8 cellular contexts compared by ENCODE assay signal in the genomic region with DNA sequence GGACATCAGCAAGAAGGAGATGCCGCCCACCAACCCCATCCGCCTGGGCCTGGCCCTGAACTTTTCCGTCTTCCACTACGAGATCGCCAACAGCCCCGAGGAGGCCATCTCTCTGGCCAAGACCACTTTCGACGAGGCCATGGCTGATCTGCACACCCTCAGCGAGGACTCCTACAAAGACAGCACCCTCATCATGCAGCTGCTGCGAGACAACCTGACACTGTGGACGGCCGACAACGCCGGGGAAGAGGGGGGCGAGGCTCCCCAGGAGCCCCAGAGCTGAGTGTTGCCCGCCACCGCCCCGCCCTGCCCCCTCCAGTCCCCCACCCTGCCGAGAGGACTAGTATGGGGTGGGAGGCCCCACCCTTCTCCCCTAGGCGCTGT. TPM values are rescaled to one million over a fixed set of nuclear protein-coding genes. Genes with fewer than 3 reads are reported as not detected.
DNase-seq lines count a peak whose midpoint lies in the region; ATAC-seq and TF ChIP-seq lines count a peak whose summit lies in the region.

No MANE protein-coding gene starts in this region.

- ATAC-seq in natural killer cell: no peak

- H3K9ac ChIP-seq in mammary epithelial cell (ENCODE audit: insufficient read depth, low read length): peak overlapping the region; percentile 99

- peak overlapping the region; percentile 98 for H3K27ac ChIP-seq in mammary epithelial cell (ENCODE audit: insufficient read depth, low read depth, low read length)

- DNase-seq in AG09309 (ENCODE audit: low read depth) (no peak), HFFc6 (no peak), mammary epithelial cell (no peak), natural killer cell (no peak), DMS153 treated with DMSO at 0.1 percent for 48 hours (lab: John Stamatoyannopoulos, UW; ENCODE audit: unreplicated experiment) (no peak), NOMO-1 treated with DMSO at 0.1 percent for 48 hours (lab: John Stamatoyannopoulos, UW; ENCODE audit: unreplicated experiment) (no peak), HAP-1 (ENCODE audit: low spot score in 2 of 2) (no peak), medulla oblongata (ENCODE audit: extremely low spot score) (no peak)

- H3K9me3 ChIP-seq in mammary epithelial cell (replicated peaks; ENCODE audit: insufficient read depth, low read length) (no peaks in the 10 kb centered on the region), HAP-1 (no peaks in the 10 kb centered on the region)

- H3K9me3 Mint-ChIP-seq in HFFc6: no peaks in the 10 kb centered on the region
- no peaks in the 10 kb centered on the region for H3K9me3 Mint-ChIP-seq in natural killer cell

- BruUV-seq in mammary epithelial cell (replicated peaks; lab: Mats Ljungman, UMichigan): no TSS peak

- H3K4me1 ChIP-seq in mammary epithelial cell (ENCODE audit: insufficient read depth, low read length) (peaks cover 48% of the 10 kb centered on the region), HAP-1 (peaks cover 10% of the 10 kb centered on the region)

- peak overlapping the region; percentile 12; the same call in 1 of the 2 replicates for H3K27ac Mint-ChIP-seq in HFFc6
- H3K27ac Mint-ChIP-seq in natural killer cell: no peak overlapping the region

- H3K27me3 Mint-ChIP-seq in HFFc6 (ENCODE audit: insufficient read depth): peaks cover 4% of the 10 kb centered on the region
- no peaks in the 10 kb centered on the region for H3K27me3 Mint-ChIP-seq in natural killer cell (ENCODE audit: low read depth in 2 of 2)

- TF ChIP-seq CTCF in AG09309 (IDR thresholded peaks at IDR 0.05; ENCODE audit: control insufficient read depth, insufficient read depth, low read depth, low read length, missing control alignments): no peak
- no peak for TF ChIP-seq CTCF in HFFc6 (IDR thresholded peaks at IDR 0.05)
- TF ChIP-seq CTCF in mammary epithelial cell (conservative IDR thresholded peaks at IDR 0.05 in 1 of 2, IDR thresholded peaks at IDR 0.05 in 1 of 2; ENCODE audit: extremely low read depth in 1 of 2, insufficient read depth in 1 of 2, low read depth in 1 of 2, low read length in 2 of 2): no peak
- no peak for TF ChIP-seq CTCF in natural killer cell (IDR thresholded peaks at IDR 0.05)

- dilution Hi-C loops in mammary epithelial cell (cut with HindIII; ENCODE audit: low sequenced_read_pairs): no loop called here

- H3K36me3 ChIP-seq in mammary epithelial cell (ENCODE audit: insufficient read depth, low read length) (peaks cover 4% of the 10 kb centered on the region), HAP-1 (replicated peaks) (no peaks in the 10 kb centered on the region)

- peaks cover 20% of the 10 kb centered on the region for H3K79me2 ChIP-seq in mammary epithelial cell (ENCODE audit: insufficient read depth, low read length)

- intact Hi-C loops in mammary epithelial cell (cut with micrococcal nuclease) (loop anchor here (2.0 to 5.0 kb wide), 3 partner anchors 15 to 166 kb away; a partner anchor contains a TSS), natural killer cell (cut with micrococcal nuclease) (loop anchor here (1.0 kb wide), 1 partner anchor 15 kb away; no protein-coding TSS in a partner anchor)

- H3K4me1 Mint-ChIP-seq in HFFc6 (ENCODE audit: low read depth) (peaks cover 38% of the 10 kb centered on the region), natural killer cell (peaks cover 8 to 18% of the 10 kb centered on the region in 2 donors)

- peak overlapping the region; percentile 74; the same call in 1 of the 2 replicates for H3K4me3 ChIP-seq in AG09309 (ENCODE audit: control insufficient read depth, low read depth, low read length)
- peak overlapping the region; percentile 53 to 99 (median 82) for H3K4me3 ChIP-seq in mammary epithelial cell (replicated peaks in 1 of 3; ENCODE audit: insufficient read depth in 1 of 3, low read depth in 2 of 3, low read length in 3 of 3)
- no peak overlapping the region for H3K4me3 ChIP-seq in HAP-1

- H3K4me2 ChIP-seq in mammary epithelial cell (ENCODE audit: insufficient read depth, low read depth, low read length): peak overlapping the region; percentile 66

- WGBS in mammary epithelial cell (ENCODE audit: low coverage, missing lambda C conversion rate): 0% methylated on average over 3 of the region's 20 CpGs

- peak overlapping the region; percentile 95 for H3K4me3 Mint-ChIP-seq in HFFc6
- peak overlapping the region; percentile 94 for H3K4me3 Mint-ChIP-seq in natural killer cell

- H3K27me3 ChIP-seq in mammary epithelial cell (ENCODE audit: insufficient read depth, low read length) (no peaks in the 10 kb centered on the region), HAP-1 (ENCODE audit: low read depth) (no peaks in the 10 kb centered on the region)

- CTCF ChIA-PET in mammary epithelial cell (lab: Charles Lee; ENCODE audit: low non-redundant PET): no interaction called here

- no peaks in the 10 kb centered on the region for H4K20me1 ChIP-seq in mammary epithelial cell (ENCODE audit: insufficient read depth, low read length)

- in situ Hi-C loops in mammary epithelial cell (cut with MboI; ENCODE audit: low sequenced_read_pairs in 2 of 2) (no loop called here), HAP-1 (cut with MboI; ENCODE audit: low sequenced_read_pairs) (no loop called here)

- H2AFZ ChIP-seq in mammary epithelial cell (ENCODE audit: low read depth, low read length): no peak overlapping the region

- H3K36me3 Mint-ChIP-seq in HFFc6 (ENCODE audit: low read depth) (no peaks in the 10 kb centered on the region), natural killer cell (no peaks in the 10 kb centered on the region)

RNA-seq across cellular contexts. Expression of a gene that starts 0.7 kb away (rescaled TPM):
- under 1 TPM in 4 of 6 experiments, not detected in 2; 0.11 to 0.28 (median 0.20) TPM for total RNA-seq in HFFc6 (2021; fragmentation: NEBNext Ultra II Directional; extraction: Animal tissue kit (Norgen Biotek cat#: 25700))
- total RNA-seq in mammary epithelial cell: 1,000 to 10,000 TPM; 1,135 to 2,555 TPM
- 2,641 TPM for polyA plus RNA-seq in mammary epithelial cell
- polyA minus RNA-seq in mammary epithelial cell: 1,141 TPM
- 1 to 10 TPM in 1 of 3 donors, under 1 TPM in 1, not detected in 1; 0.66 to 1.3 TPM for total RNA-seq in natural killer cell

RNA-seq across cellular contexts. Expression of a gene that starts 26.4 kb away (rescaled TPM):
- 10 to 100 TPM; 28.4 to 39.3 (median 36.1) TPM for total RNA-seq in HFFc6 (2021; fragmentation: NEBNext Ultra II Directional; extraction: Animal tissue kit (Norgen Biotek cat#: 25700))
- total RNA-seq in mammary epithelial cell: 10 to 100 TPM; 14.7 to 48.3 TPM
- 39.5 TPM for polyA plus RNA-seq in mammary epithelial cell
- 62.3 TPM for polyA minus RNA-seq in mammary epithelial cell
- total RNA-seq in natural killer cell: 10 to 100 TPM; 32.4 to 42.6 (median 37.9) TPM

RNA-seq across cellular contexts. Expression of a gene that starts 36.6 kb away (rescaled TPM):
- total RNA-seq in HFFc6 (2021; fragmentation: NEBNext Ultra II Directional; extraction: Animal tissue kit (Norgen Biotek cat#: 25700)): 10 to 100 TPM in 3 of 6 experiments, 1 to 10 TPM in 3; 8.6 to 12.0 (median 10.2) TPM
- total RNA-seq in mammary epithelial cell: 10 to 100 TPM; 10.8 to 19.4 TPM
- 8.2 TPM for polyA plus RNA-seq in mammary epithelial cell
- polyA minus RNA-seq in mammary epithelial cell: 19.7 TPM
- 10 to 100 TPM; 25.5 to 41.3 (median 34.6) TPM for total RNA-seq in natural killer cell

RNA-seq across cellular contexts. Expression of a gene that starts 37.2 kb away (rescaled TPM):
- 10 to 100 TPM; 19.2 to 31.6 (median 23.8) TPM for total RNA-seq in HFFc6 (2021; fragmentation: NEBNext Ultra II Directional; extraction: Animal tissue kit (Norgen Biotek cat#: 25700))
- total RNA-seq in mammary epithelial cell (10 to 100 TPM; 14.2 to 20.2 TPM), natural killer cell (10 to 100 TPM; 70.0 to 74.6 (median 72.3) TPM)
- 24.5 TPM for polyA plus RNA-seq in mammary epithelial cell
- polyA minus RNA-seq in mammary epithelial cell: 19.8 TPM

RNA-seq across cellular contexts. Expression of a gene that starts 50.1 kb away (rescaled TPM):
- not detected for total RNA-seq in HFFc6 (2021; fragmentation: NEBNext Ultra II Directional; extraction: Animal tissue kit (Norgen Biotek cat#: 25700))
- total RNA-seq in mammary epithelial cell: not detected
- polyA plus RNA-seq in mammary epithelial cell: not detected
- not detected for polyA minus RNA-seq in mammary epithelial cell
- total RNA-seq in natural killer cell: not detected

Comparison
In these comparisons a context has a peak if more than half of its experiments do, and no peak if none do; other contexts are left out.
1. RNA of a gene that starts 0.7 kb away (total RNA-seq): 1,135 to 2,555 TPM in mammary epithelial cell; 0.66 to 1.3 TPM in natural killer cell and 0.11 to 0.28 TPM in HFFc6; every median in the first group is over 100 times any median in the second.